15 cellular contexts compared by ENCODE assay signal in genomic region chr16:87705780-87706277, GRCh38. TPM values are rescaled to one million over a fixed set of nuclear protein-coding genes. Genes with fewer than 3 reads are reported as not detected.
DNase-seq lines count a peak whose midpoint lies in the region; ATAC-seq, FAIRE-seq and TF ChIP-seq lines count a peak whose summit lies in the region.
"Had no signal": no experiment of that assay in that cellular context is flagged by ENCODE, and none has a peak within 500 bp of the region (broad histone marks: within the 10 kb centered on the region; RNA-seq: fewer than 3 reads in every experiment).

No MANE protein-coding gene starts in this region.

- WGBS in mesodermal cell (ENCODE audit: insufficient coverage in 2 of 2), 2 experiments = 68 to 72% methylated on average over 19 to 22 of the region's 29 CpGs
- WGBS in psoas muscle, 3 donors = 80 to 86% (median 84%) methylated on average over 24 to 29 of the region's 29 CpGs

- H3K9ac ChIP-seq in astrocyte (ENCODE audit: low read length) = no peak overlapping the region

- H4K20me1 ChIP-seq in astrocyte (ENCODE audit: insufficient read depth, low read length) = peaks cover 14% of the 10 kb centered on the region

- H3K36me3 Mint-ChIP-seq in astrocyte (ENCODE audit: low read depth, unreplicated experiment) = peaks cover 6% of the 10 kb centered on the region

- no peak overlapping the region for H2AFZ ChIP-seq in astrocyte (ENCODE audit: low read depth, low read length)

- no peaks in the 10 kb centered on the region for H3K79me2 ChIP-seq in astrocyte (ENCODE audit: insufficient read depth, low read length)

- no peaks in the 10 kb centered on the region for H3K36me3 ChIP-seq in astrocyte (ENCODE audit: insufficient read depth, low read length)
- peaks cover 59% of the 10 kb centered on the region for H3K36me3 ChIP-seq in mesodermal cell (ENCODE audit: control insufficient read depth, insufficient read depth, low read length)
- peaks cover 5 to 60% of the 10 kb centered on the region in 2 donors for H3K36me3 ChIP-seq in psoas muscle (ENCODE audit: insufficient read depth in 1 of 2, low read depth in 1 of 2)

- DNase-seq in DMS53 treated with DMSO at 0.1 percent for 48 hours (lab: John Stamatoyannopoulos, UW; ENCODE audit: unreplicated experiment) = peak; percentile 41
- peak; percentile 49 for DNase-seq in NCI-H1694 (lab: John Stamatoyannopoulos, UW)
- no peak for DNase-seq in astrocyte (ENCODE audit: low read depth)
- no peak for DNase-seq in 8988T
- no peak for DNase-seq in psoas muscle
- DNase-seq in GF-D8 (lab: John Stamatoyannopoulos, UW) = no peak
- DNase-seq in NCI-H1105 (lab: John Stamatoyannopoulos, UW) = no peak
- DNase-seq: activated CD4-positive, alpha-beta memory T cell treated with anti-CD3 and anti-CD28 coated beads for 36 hours; naive thymus-derived CD4-positive, alpha-beta T cell; NCI-H82; stimulated activated CD4-positive, alpha-beta T cell treated with anti-CD3 and anti-CD28 coated beads, Interleukin-1b, Interleukin-23, amount 100 ng/mL, for 48 hours had no signal

- ATAC-seq in psoas muscle = no peak
- ATAC-seq: activated T-helper 17 cell treated with anti-CD3 and anti-CD28 coated beads, Interleukin-2, amount 50 U/mL, for 72 hours; left lobe of liver; naive thymus-derived CD4-positive, alpha-beta T cell had no signal

- H3K4me2 ChIP-seq in astrocyte (ENCODE audit: low read length) = peak overlapping the region; percentile 58

- H3K4me1 ChIP-seq in astrocyte (ENCODE audit: insufficient read depth, low read length) (peaks cover 8% of the 10 kb centered on the region), mesodermal cell (ENCODE audit: control insufficient read depth, insufficient read depth, low read length, poor library complexity, severe bottlenecking) (no peaks in the 10 kb centered on the region), psoas muscle (no peaks in the 10 kb centered on the region)

- TF ChIP-seq CTCF in astrocyte (IDR thresholded peaks at IDR 0.05; ENCODE audit: insufficient read depth, low read depth, low read length) = no peak
- no peak for TF ChIP-seq CTCF in psoas muscle (IDR thresholded peaks at IDR 0.05)

- no peaks in the 10 kb centered on the region for H3K27me3 Mint-ChIP-seq in astrocyte (ENCODE audit: low read depth, unreplicated experiment)
- H3K27me3 Mint-ChIP-seq: activated CD4-positive, alpha-beta memory T cell treated with anti-CD3 and anti-CD28 coated beads for 36 hours; activated T-helper 17 cell treated with anti-CD3 and anti-CD28 coated beads, Interleukin-2, amount 50 U/mL, for 72 hours; naive thymus-derived CD4-positive, alpha-beta T cell had no signal

- H3K27me3 ChIP-seq in astrocyte (ENCODE audit: insufficient read depth, low read length) = no peaks in the 10 kb centered on the region
- H3K27me3 ChIP-seq in psoas muscle (ENCODE audit: insufficient read depth in 3 of 3, low read length in 2 of 3) = no peaks in the 10 kb centered on the region

- no peak overlapping the region for H3K27ac ChIP-seq in astrocyte (ENCODE audit: low read depth, low read length)
- peak overlapping the region; percentile 3 for H3K27ac ChIP-seq in mesodermal cell (ENCODE audit: low read depth, low read length, severe bottlenecking)
- no peak overlapping the region for H3K27ac ChIP-seq in psoas muscle
- H3K27ac ChIP-seq: thoracic aorta had no signal

- no peak for FAIRE-seq in astrocyte (lab: Jason Lieb, UNC)

- no peak overlapping the region for H3K4me3 Mint-ChIP-seq in astrocyte (ENCODE audit: unreplicated experiment)
- H3K4me3 Mint-ChIP-seq: activated CD4-positive, alpha-beta memory T cell treated with anti-CD3 and anti-CD28 coated beads for 36 hours; activated T-helper 17 cell treated with anti-CD3 and anti-CD28 coated beads, Interleukin-2, amount 50 U/mL, for 72 hours; naive thymus-derived CD4-positive, alpha-beta T cell had no signal

- H3K4me1 Mint-ChIP-seq in astrocyte (ENCODE audit: low read depth, unreplicated experiment) = peaks cover 2% of the 10 kb centered on the region
- H3K4me1 Mint-ChIP-seq: activated T-helper 17 cell treated with anti-CD3 and anti-CD28 coated beads, Interleukin-2, amount 50 U/mL, for 72 hours had no signal

- intact Hi-C loops in psoas muscle (cut with DNase I) = no loop called here

- H3K4me3 ChIP-seq in astrocyte (ENCODE audit: insufficient read depth, low read depth, low read length) (no peak overlapping the region), mesodermal cell (ENCODE audit: extremely low read depth, insufficient read depth, low read length, poor library complexity, severe bottlenecking) (no peak overlapping the region), psoas muscle (no peak overlapping the region)
- H3K4me3 ChIP-seq: thoracic aorta had no signal

- H3K9me3 ChIP-seq in astrocyte (ENCODE audit: insufficient read depth, low read depth, low read length) (no peaks in the 10 kb centered on the region), mesodermal cell (ENCODE audit: control insufficient read depth, low read length) (no peaks in the 10 kb centered on the region), psoas muscle (no peaks in the 10 kb centered on the region)
- H3K9me3 ChIP-seq: thoracic aorta had no signal

- no peaks in the 10 kb centered on the region for H3K9me3 Mint-ChIP-seq in astrocyte (ENCODE audit: unreplicated experiment)
- H3K9me3 Mint-ChIP-seq: activated CD4-positive, alpha-beta memory T cell treated with anti-CD3 and anti-CD28 coated beads for 36 hours; activated T-helper 17 cell treated with anti-CD3 and anti-CD28 coated beads, Interleukin-2, amount 50 U/mL, for 72 hours; naive thymus-derived CD4-positive, alpha-beta T cell had no signal

- H3K27ac Mint-ChIP-seq in astrocyte (ENCODE audit: unreplicated experiment) = no peak overlapping the region
- H3K27ac Mint-ChIP-seq: activated CD4-positive, alpha-beta memory T cell treated with anti-CD3 and anti-CD28 coated beads for 36 hours; activated T-helper 17 cell treated with anti-CD3 and anti-CD28 coated beads, Interleukin-2, amount 50 U/mL, for 72 hours had no signal

RNA-seq across cellular contexts. Expression of gene KLHDC4, which starts 60.0 kb away (rescaled TPM):
- total RNA-seq in astrocyte (29.6 and 29.8 TPM in 2 replicates), psoas muscle (10 to 100 TPM; 11.1 to 19.7 (median 15.8) TPM)
- 15.7 TPM for polyA plus RNA-seq in mesodermal cell (2013, experiment 1 of 2)
- polyA plus RNA-seq in mesodermal cell (2013, experiment 2 of 2) = 18.2 TPM
- polyA plus RNA-seq in psoas muscle = 10 to 100 TPM in 2 of 3 donors, 1 to 10 TPM in 1; 9.2 to 16.5 (median 10.1) TPM

Comparison
In these comparisons a context has a peak if more than half of its experiments do, and no peak if none do; other contexts are left out.
1. DNase-seq: peak in DMS53 treated with DMSO at 0.1 percent for 48 hours (single experiment) and NCI-H1694 (single experiment); none in astrocyte (single experiment), 8988T (single experiment), psoas muscle (0 of 2), GF-D8 (single experiment) and NCI-H1105 (single experiment).